ENCODE assay signal across 18 cellular contexts in genomic region chr12:69898236-69898635, GRCh38.
DNase-seq lines count a peak whose midpoint lies in the region; ATAC-seq and TF ChIP-seq lines count a peak whose summit lies in the region.
"Had no signal": no experiment of that assay in that cellular context is flagged by ENCODE, and none has a peak within 500 bp of the region (broad histone marks: within the 10 kb centered on the region; RNA-seq: fewer than 3 reads in every experiment).

No MANE protein-coding gene starts in this region.

- DNase-seq in IMR-90 (peak; percentile 46), astrocyte of the spinal cord (ENCODE audit: low read depth, low spot score) (peak; percentile 72), iris pigment epithelial cell (ENCODE audit: low read depth) (peak; percentile 54), type B pancreatic cell (ENCODE audit: extremely low spot score, unreplicated experiment) (no peak), NCI-H2196 (lab: John Stamatoyannopoulos, UW; ENCODE audit: unreplicated experiment) (no peak), stomach (no peak), osteoblast (ENCODE audit: insufficient read length, low spot score, missing footprints) (no peak), tibial artery (no peak)
- DNase-seq: activated naive CD4-positive, alpha-beta T cell treated with anti-CD3 and anti-CD28 coated beads for 36 hours; CD8-positive, alpha-beta T cell; central memory CD4-positive, alpha-beta T cell; MV-4-11; naive thymus-derived CD4-positive, alpha-beta T cell; NCI-H2171; NK-92 treated with Interleukin-12 subunit alpha and Interleukin-12 subunit beta, amount 100 ng/mL, for 24 hours; stimulated activated CD4-positive, alpha-beta T cell treated with anti-CD3 and anti-CD28 coated beads, Interleukin-2, amount 100 ng/mL, for 24 hours; WERI-Rb-1 had no signal

- H3K27ac ChIP-seq in IMR-90 (ENCODE audit: insufficient read depth, low read length) (no peak overlapping the region), stomach (no peak overlapping the region), osteoblast (ENCODE audit: low read depth, low read length) (no peak overlapping the region), tibial artery (no peak overlapping the region)
- H3K27ac ChIP-seq: WERI-Rb-1 had no signal

- no peak for TF ChIP-seq RAD21 in IMR-90 (IDR thresholded peaks at IDR 0.05; ENCODE audit: low read length)

- H3K27me3 Mint-ChIP-seq in type B pancreatic cell = no peaks in the 10 kb centered on the region

- no peaks in the 10 kb centered on the region for H3K79me1 ChIP-seq in IMR-90 (ENCODE audit: low read depth in 1 of 2, low read length in 2 of 2)

- H2BK120ac ChIP-seq in IMR-90 (ENCODE audit: low read depth, low read length) = no peak overlapping the region

- H3K9me1 ChIP-seq in IMR-90 (ENCODE audit: insufficient read depth, low read length) = no peaks in the 10 kb centered on the region

- POLR2A ChIA-PET in IMR-90 (lab: Charles Lee; ENCODE audit: unreplicated experiment) = no interaction called here

- H2BK20ac ChIP-seq in IMR-90 (ENCODE audit: low read depth, low read length) = no peak overlapping the region

- H3K9me3 Mint-ChIP-seq in type B pancreatic cell = no peaks in the 10 kb centered on the region
- H3K9me3 Mint-ChIP-seq: activated naive CD4-positive, alpha-beta T cell treated with anti-CD3 and anti-CD28 coated beads for 36 hours; CD8-positive, alpha-beta T cell; naive thymus-derived CD4-positive, alpha-beta T cell had no signal

- H2AFZ ChIP-seq in IMR-90 (replicated peaks; ENCODE audit: low read length, poor library complexity) (no peak overlapping the region), osteoblast (ENCODE audit: low read length) (no peak overlapping the region)

- H4K20me1 ChIP-seq in IMR-90 (ENCODE audit: insufficient read depth, low read length) = no peaks in the 10 kb centered on the region
- H4K20me1 ChIP-seq in osteoblast (ENCODE audit: insufficient read depth, low read length) = no peaks in the 10 kb centered on the region

- intact Hi-C loops in IMR-90 (cut with micrococcal nuclease) (loop anchor here (5.0 kb wide), 1 partner anchor 464 kb away; no protein-coding TSS in a partner anchor), stomach (cut with DNase I; ENCODE audit: low total_unique reads) (no loop called here), tibial artery (cut with DNase I; ENCODE audit: low total_unique reads) (no loop called here)

- ATAC-seq in IMR-90 (ENCODE audit: low read depth) = 0 out of 2 replicates have a peak, but pooled peaks have one; percentile 7
- ATAC-seq: CD8-positive, alpha-beta T cell; GM12878; naive thymus-derived CD4-positive, alpha-beta T cell had no signal

- no peak overlapping the region for H3K9ac ChIP-seq in IMR-90 (ENCODE audit: low read depth, low read length)

- peaks cover 2% of the 10 kb centered on the region; the same call in 1 of the 2 replicates for H3K4me1 ChIP-seq in IMR-90 (ENCODE audit: control insufficient read depth, insufficient read depth, low read length)
- peaks cover 0 to 7% (median 3%) of the 10 kb centered on the region in 4 donors for H3K4me1 ChIP-seq in stomach
- no peaks in the 10 kb centered on the region for H3K4me1 ChIP-seq in osteoblast (ENCODE audit: insufficient read depth, low read length)
- H3K4me1 ChIP-seq in tibial artery = peaks cover 0 to 11% (median 8%) of the 10 kb centered on the region in 4 donors

- TF ChIP-seq CTCF in IMR-90 (conservative IDR thresholded peaks at IDR 0.05; ENCODE audit: low read depth, low read length) = no peak
- TF ChIP-seq CTCF in astrocyte of the spinal cord (IDR thresholded peaks at IDR 0.05; ENCODE audit: low read depth, low read length) = no peak
- no peak for TF ChIP-seq CTCF in type B pancreatic cell (conservative IDR thresholded peaks at IDR 0.05)
- TF ChIP-seq CTCF in stomach (IDR thresholded peaks at IDR 0.05) = no peak
- no peak for TF ChIP-seq CTCF in osteoblast (IDR thresholded peaks at IDR 0.05; ENCODE audit: extremely low read depth, low read depth, low read length)
- no peak for TF ChIP-seq CTCF in tibial artery (IDR thresholded peaks at IDR 0.05)

- CTCF ChIA-PET in IMR-90 (lab: Yijun Ruan, JAX) = interaction anchor here (0.5 to 0.7 kb wide), 2 partner anchors 679 to 1489 kb away, joined by 3 read pairs; no protein-coding TSS in a partner anchor

- no TSS peak for BruUV-seq in IMR-90 (replicated peaks; lab: Mats Ljungman, UMichigan)

- H3K56ac ChIP-seq in IMR-90 (ENCODE audit: extremely low read depth, insufficient read depth, low read length) = no peak overlapping the region

- WGBS in IMR-90 (ENCODE audit: extremely low coverage in 2 of 2, insufficient read length in 1 of 2), 2 experiments = no CpG with 5 or more reads among the region's 3 CpGs
- 5 to 66% (median 60%) methylated on average over 3 of the region's 3 CpGs for WGBS in stomach, 5 donors

- dilution Hi-C loops in IMR-90 (cut with HindIII; ENCODE audit: low sequenced_read_pairs, unreplicated experiment) = no loop called here

- no peaks in the 10 kb centered on the region for H3K79me2 ChIP-seq in osteoblast (ENCODE audit: insufficient read depth, low read length)

- no peak overlapping the region for H2BK5ac ChIP-seq in IMR-90 (ENCODE audit: low read depth, low read length, poor library complexity, severe bottlenecking)

- H2AK5ac ChIP-seq in IMR-90 (ENCODE audit: low read depth, low read length) = no peak overlapping the region

- H3K23ac ChIP-seq in IMR-90 (ENCODE audit: low read depth, low read length) = no peak overlapping the region

- no peaks in the 10 kb centered on the region for H3K9me3 ChIP-seq in IMR-90 (ENCODE audit: control insufficient read depth, insufficient read depth, low read length)
- no peaks in the 10 kb centered on the region for H3K9me3 ChIP-seq in stomach
- no peaks in the 10 kb centered on the region for H3K9me3 ChIP-seq in osteoblast (ENCODE audit: low read depth, low read length)
- no peaks in the 10 kb centered on the region for H3K9me3 ChIP-seq in tibial artery

- H3K4me3 ChIP-seq in IMR-90 (ENCODE audit: insufficient read depth, low read depth, low read length) = no peak overlapping the region
- H3K4me3 ChIP-seq in astrocyte of the spinal cord (ENCODE audit: low read depth, low read length) = no peak overlapping the region
- no peak overlapping the region for H3K4me3 ChIP-seq in stomach
- no peak overlapping the region for H3K4me3 ChIP-seq in osteoblast (ENCODE audit: insufficient read depth, low read length)
- no peak overlapping the region for H3K4me3 ChIP-seq in tibial artery
- H3K4me3 ChIP-seq: GM12878 had no signal

- H3K14ac ChIP-seq in IMR-90 (replicated peaks; ENCODE audit: low read depth, low read length) = no peak overlapping the region

- peaks cover 31% of the 10 kb centered on the region for H3K4me1 Mint-ChIP-seq in type B pancreatic cell (ENCODE audit: unreplicated experiment)

- in situ Hi-C loops in IMR-90 (cut with MboI; ENCODE audit: low sequenced_read_pairs) = no loop called here
- in situ Hi-C loops in astrocyte of the spinal cord (cut with HindIII; ENCODE audit: low sequenced_read_pairs) = no loop called here

- no peak overlapping the region for H4K5ac ChIP-seq in IMR-90 (ENCODE audit: low read depth, low read length)

- no peak for TF ChIP-seq EP300 in stomach (IDR thresholded peaks at IDR 0.05)

- no peak overlapping the region for H2AK9ac ChIP-seq in IMR-90 (replicated peaks; ENCODE audit: low read depth, low read length, poor library complexity)

- no peak overlapping the region for H3K4me3 Mint-ChIP-seq in type B pancreatic cell
- H3K4me3 Mint-ChIP-seq: activated naive CD4-positive, alpha-beta T cell treated with anti-CD3 and anti-CD28 coated beads for 36 hours; CD8-positive, alpha-beta T cell; naive thymus-derived CD4-positive, alpha-beta T cell had no signal

- H3K36me3 Mint-ChIP-seq in type B pancreatic cell = no peaks in the 10 kb centered on the region
- H3K36me3 Mint-ChIP-seq: CD8-positive, alpha-beta T cell; naive thymus-derived CD4-positive, alpha-beta T cell had no signal

- H3K18ac ChIP-seq in IMR-90 (ENCODE audit: low read depth, low read length) = no peak overlapping the region

- TF ChIP-seq POLR2A in IMR-90 (IDR thresholded peaks at IDR 0.05; ENCODE audit: low read depth, low read length) = no peak
- no peak for TF ChIP-seq POLR2A in stomach (IDR thresholded peaks at IDR 0.05)

- H3K27me3 ChIP-seq in IMR-90 (ENCODE audit: control insufficient read depth, insufficient read depth, low read length) (no peaks in the 10 kb centered on the region), stomach (no peaks in the 10 kb centered on the region), osteoblast (ENCODE audit: insufficient read depth, low read length) (no peaks in the 10 kb centered on the region), tibial artery (no peaks in the 10 kb centered on the region)

- no peak overlapping the region for H4K91ac ChIP-seq in IMR-90 (ENCODE audit: insufficient read depth, low read depth, low read length)

- no peak overlapping the region for H4K8ac ChIP-seq in IMR-90 (ENCODE audit: low read depth in 2 of 2, low read length in 2 of 2)

- H3K4me2 ChIP-seq in IMR-90 (ENCODE audit: low read depth, low read length) = no peak overlapping the region
- no peak overlapping the region for H3K4me2 ChIP-seq in osteoblast (ENCODE audit: insufficient read depth, low read length)

- H3K36me3 ChIP-seq in IMR-90 (ENCODE audit: control insufficient read depth, insufficient read depth, low read length) (no peaks in the 10 kb centered on the region), stomach (no peaks in the 10 kb centered on the region), osteoblast (ENCODE audit: insufficient read depth, low read length) (no peaks in the 10 kb centered on the region), tibial artery (no peaks in the 10 kb centered on the region)
- H3K36me3 ChIP-seq: WERI-Rb-1 had no signal

- H3K27ac Mint-ChIP-seq in type B pancreatic cell = peak overlapping the region; percentile 86
- H3K27ac Mint-ChIP-seq: activated naive CD4-positive, alpha-beta T cell treated with anti-CD3 and anti-CD28 coated beads for 36 hours; CD8-positive, alpha-beta T cell; naive thymus-derived CD4-positive, alpha-beta T cell had no signal

- no peak overlapping the region for H3K4ac ChIP-seq in IMR-90 (ENCODE audit: low read depth, low read length)

- H2BK15ac ChIP-seq in IMR-90 (ENCODE audit: low read depth, low read length) = no peak overlapping the region

TF ChIP-seq in IMR-90, 13 proteins besides CTCF, POLR2A, EP300 and RAD21:
- no peak for TF ChIP-seq SMC3 (IDR thresholded peaks at IDR 0.05; ENCODE audit: low read depth, low read length)

Comparison
In these comparisons a context has a peak if more than half of its experiments do, and no peak if none do; other contexts are left out.
1. DNase-seq: peak in IMR-90 (single experiment), astrocyte of the spinal cord (single experiment) and iris pigment epithelial cell (single experiment); none in type B pancreatic cell (single experiment), NCI-H2196 (single experiment), stomach (single experiment), osteoblast (single experiment) and tibial artery (0 of 2).